11 cellular contexts compared by ENCODE assay signal in the genomic region with DNA sequence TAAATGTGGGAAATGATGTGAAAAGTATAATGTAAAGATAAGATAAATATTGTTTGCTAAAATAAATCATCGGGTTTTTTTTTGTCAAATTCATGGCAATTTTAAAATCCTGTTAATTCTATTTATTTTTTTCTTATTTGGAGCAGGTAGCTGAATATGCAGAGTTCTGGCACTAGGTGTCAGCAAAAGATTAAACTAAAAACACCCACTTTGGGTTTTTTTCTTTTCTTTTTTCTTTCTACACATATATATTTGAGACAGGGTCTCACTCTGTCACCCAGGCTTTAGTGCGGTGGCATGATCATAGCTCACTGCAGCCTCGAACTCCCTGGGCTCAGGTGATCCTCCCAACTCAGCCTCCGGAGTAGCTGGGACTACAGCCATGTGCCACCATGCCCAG. TPM values are rescaled to one million over a fixed set of nuclear protein-coding genes. Genes with fewer than 3 reads are reported as not detected.
DNase-seq lines count a peak whose midpoint lies in the region; ATAC-seq, FAIRE-seq and TF ChIP-seq lines count a peak whose summit lies in the region.
"Had no signal": no experiment of that assay in that cellular context is flagged by ENCODE, and none has a peak within 500 bp of the region (broad histone marks: within the 10 kb centered on the region; RNA-seq: fewer than 3 reads in every experiment).

No MANE protein-coding gene starts in this region.

- H3K4me1 ChIP-seq in HEK293 (ENCODE audit: control insufficient read depth, insufficient read depth, low read length): no peaks in the 10 kb centered on the region
- H3K4me1 ChIP-seq in kidney (ENCODE audit: control insufficient read depth in 1 of 2, insufficient read depth in 1 of 2, low read depth in 1 of 2, low read length in 2 of 2): peaks cover 0 to 4% of the 10 kb centered on the region in 2 donors

- H3K36me3 ChIP-seq in HEK293 (ENCODE audit: control insufficient read depth in 2 of 2, insufficient read depth in 1 of 2, low read length in 2 of 2): no peaks in the 10 kb centered on the region
- H3K36me3 ChIP-seq in kidney (ENCODE audit: control insufficient read depth in 1 of 2, insufficient read depth in 2 of 2, low read length in 2 of 2): no peaks in the 10 kb centered on the region

- H3K4me1 Mint-ChIP-seq in CD14-positive monocyte: peaks cover 5% of the 10 kb centered on the region

- POLR2A ChIA-PET in HEK293 (lab: Yijun Ruan, JAX): interaction anchor here (0.7 kb wide), 1 partner anchor 155 kb away, joined by 3 read pairs; no protein-coding TSS in a partner anchor

- peak; percentile 91 for FAIRE-seq in kidney (lab: Jason Lieb, UNC)

- no peaks in the 10 kb centered on the region for H3K36me3 Mint-ChIP-seq in CD14-positive monocyte
- H3K36me3 Mint-ChIP-seq: activated naive CD4-positive, alpha-beta T cell treated with anti-CD3 and anti-CD28 coated beads, Interleukin-2, amount 10 ng/mL, durations not matched to agents 7 days and 5 days; IgD-negative memory B cell had no signal

- no peak overlapping the region for H3K9ac ChIP-seq in kidney (ENCODE audit: low read length in 2 of 2)

- DNase-seq in CD14-positive monocyte (ENCODE audit: low spot score): no peak
- DNase-seq in kidney: no peak
- no peak for DNase-seq in stimulated activated CD4-positive, alpha-beta T cell treated with anti-CD3 and anti-CD28 coated beads, Interleukin-2, amount 100 ng/mL, for 48 hours
- DNase-seq in NCI-H2196 treated with DMSO at 0.1 percent for 48 hours (lab: John Stamatoyannopoulos, UW; ENCODE audit: unreplicated experiment): no peak
- DNase-seq: activated naive CD4-positive, alpha-beta T cell treated with anti-CD3 and anti-CD28 coated beads, Interleukin-2, amount 10 ng/mL, durations not matched to agents 7 days and 5 days had no signal

- CTCF ChIA-PET in HEK293 (lab: Yijun Ruan, JAX): interaction anchor here (0.6 to 2.6 kb wide), 10 partner anchors 13 to 1444 kb away, joined by 3 to 29 read pairs (median 4); no protein-coding TSS in a partner anchor

- ATAC-seq in HG03095 (IDR thresholded peaks at IDR 0.05; ENCODE audit: unreplicated experiment): no peak
- ATAC-seq in GM19397 (IDR thresholded peaks at IDR 0.05; ENCODE audit: unreplicated experiment): no peak

- intact Hi-C loops in CD14-positive monocyte (cut with micrococcal nuclease): loop anchor here in 1 of 2 donors (5.0 to 10.0 kb wide), 2 partner anchors 371 to 406 kb away; no protein-coding TSS in a partner anchor
- intact Hi-C loops in kidney (cut with DNase I): no loop called here

- no peak overlapping the region for H3K27ac ChIP-seq in HEK293 (ENCODE audit: extremely low read depth, low read depth, low read length)
- H3K27ac ChIP-seq in VCaP: no peak overlapping the region
- H3K27ac ChIP-seq in kidney (ENCODE audit: low read depth in 2 of 2, low read length in 2 of 2): no peak overlapping the region

- H3K27ac Mint-ChIP-seq in CD14-positive monocyte: no peak overlapping the region
- H3K27ac Mint-ChIP-seq: activated naive CD4-positive, alpha-beta T cell treated with anti-CD3 and anti-CD28 coated beads, Interleukin-2, amount 10 ng/mL, durations not matched to agents 7 days and 5 days; IgD-negative memory B cell; stimulated activated naive CD8-positive, alpha-beta T cell treated with anti-CD3 and anti-CD28 coated beads, Interleukin-15, Interleukin-2, amounts not matched to agents 100 ng/mL and 50 ng/mL, for 24 hours had no signal

- peaks cover 2 to 24% (median 2%) of the 10 kb centered on the region in 3 donors for H3K27me3 Mint-ChIP-seq in CD14-positive monocyte (ENCODE audit: low read depth in 3 of 3)
- H3K27me3 Mint-ChIP-seq: activated naive CD4-positive, alpha-beta T cell treated with anti-CD3 and anti-CD28 coated beads, Interleukin-2, amount 10 ng/mL, durations not matched to agents 7 days and 5 days; stimulated activated naive CD8-positive, alpha-beta T cell treated with anti-CD3 and anti-CD28 coated beads, Interleukin-15, Interleukin-2, amounts not matched to agents 100 ng/mL and 50 ng/mL, for 24 hours had no signal

- H3K9me3 Mint-ChIP-seq in CD14-positive monocyte: no peaks in the 10 kb centered on the region
- H3K9me3 Mint-ChIP-seq: activated naive CD4-positive, alpha-beta T cell treated with anti-CD3 and anti-CD28 coated beads, Interleukin-2, amount 10 ng/mL, durations not matched to agents 7 days and 5 days; IgD-negative memory B cell; stimulated activated naive CD8-positive, alpha-beta T cell treated with anti-CD3 and anti-CD28 coated beads, Interleukin-15, Interleukin-2, amounts not matched to agents 100 ng/mL and 50 ng/mL, for 24 hours had no signal

- no peak overlapping the region for H3K4me3 Mint-ChIP-seq in CD14-positive monocyte
- H3K4me3 Mint-ChIP-seq: activated naive CD4-positive, alpha-beta T cell treated with anti-CD3 and anti-CD28 coated beads, Interleukin-2, amount 10 ng/mL, durations not matched to agents 7 days and 5 days; IgD-negative memory B cell; stimulated activated naive CD8-positive, alpha-beta T cell treated with anti-CD3 and anti-CD28 coated beads, Interleukin-15, Interleukin-2, amounts not matched to agents 100 ng/mL and 50 ng/mL, for 24 hours had no signal

- H3K4me3 ChIP-seq in HEK293 (ENCODE audit: low read depth, low read length) (no peak overlapping the region), kidney (ENCODE audit: low read length in 2 of 2) (no peak overlapping the region)

- no peaks in the 10 kb centered on the region for H3K9me3 ChIP-seq in HEK293 (ENCODE audit: control insufficient read depth, insufficient read depth, low read depth, low read length)
- no peaks in the 10 kb centered on the region for H3K9me3 ChIP-seq in kidney (ENCODE audit: control insufficient read depth in 1 of 2, low read length in 2 of 2)

- peak; percentile 32 for TF ChIP-seq CTCF in CD14-positive monocyte (IDR thresholded peaks at IDR 0.05)
- TF ChIP-seq CTCF in HEK293 (tag by site-specific recombination; IDR thresholded peaks at IDR 0.05): no peak; the same call in 1 of the 2 replicates
- TF ChIP-seq CTCF in VCaP (conservative IDR thresholded peaks at IDR 0.05): peak; percentile 66
- no peak for TF ChIP-seq CTCF in kidney (IDR thresholded peaks at IDR 0.05; ENCODE audit: borderline replicate concordance, extremely low read depth, insufficient read depth)

TF ChIP-seq in HEK293, 187 proteins besides CTCF, POLR2A, EP300 and RAD21:
- TF ChIP-seq ZNF654 (tag by site-specific recombination; IDR thresholded peaks at IDR 0.05; ENCODE audit: low read depth) (peak; percentile 70), ZNF433 (tag by site-specific recombination; IDR thresholded peaks at IDR 0.05; ENCODE audit: low read depth) (no peak)
- TF ChIP-seq, protein P1, sequence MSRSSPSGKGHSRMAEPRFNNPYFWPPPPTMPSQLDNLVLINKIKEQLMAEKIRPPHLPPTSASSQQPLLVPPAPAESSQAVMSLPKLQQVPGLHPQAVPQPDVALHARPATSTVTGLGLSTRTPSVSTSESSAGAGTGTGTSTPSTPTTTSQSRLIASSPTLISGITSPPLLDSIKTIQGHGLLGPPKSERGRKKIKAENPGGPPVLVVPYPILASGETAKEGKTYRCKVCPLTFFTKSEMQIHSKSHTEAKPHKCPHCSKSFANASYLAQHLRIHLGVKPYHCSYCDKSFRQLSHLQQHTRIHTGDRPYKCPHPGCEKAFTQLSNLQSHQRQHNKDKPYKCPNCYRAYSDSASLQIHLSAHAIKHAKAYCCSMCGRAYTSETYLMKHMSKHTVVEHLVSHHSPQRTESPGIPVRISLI (tag by site-specific recombination; IDR thresholded peaks at IDR 0.05): peak; percentile 47; the same call in 1 of the 2 replicates

RNA-seq across cellular contexts. Expression of gene RAP2C, which starts 6.9 kb away (rescaled TPM):
- polyA plus RNA-seq in CD14-positive monocyte (10 to 100 TPM; 14.7 to 18.8 TPM), kidney (ENCODE audit: insufficient read depth, low read depth, low replicate concordance) (14.2 TPM)
- total RNA-seq in kidney: 22.8 TPM

Comparison
In these comparisons a context has a peak if more than half of its experiments do, and no peak if none do; other contexts are left out.
1. CTCF ChIP-seq: peak in CD14-positive monocyte (single experiment) and VCaP (single experiment); none in HEK293 (single experiment) and kidney (single experiment).